38 cellular contexts compared by ENCODE assay signal in genomic region chr2:1833726-1834125, GRCh38.
"Had no signal": no experiment of that assay in that cellular context is flagged by ENCODE, and none has a peak within 500 bp of the region (broad histone marks: within the 10 kb centered on the region; RNA-seq: fewer than 3 reads in every experiment).

No MANE protein-coding gene starts in this region.

- H3K27ac Mint-ChIP-seq: activated B cell treated with CpG ODN at 0.5 μM for 24 hours; activated CD4-positive, alpha-beta memory T cell treated with anti-CD3 and anti-CD28 coated beads for 36 hours; activated naive CD4-positive, alpha-beta T cell treated with anti-CD3 and anti-CD28 coated beads, Interleukin-2, amount 50 U/mL, for 24 hours; activated naive CD8-positive, alpha-beta T cell treated with anti-CD3 and anti-CD28 coated beads, Interleukin-2, amount 10 ng/mL, durations not matched to agents 7 days and 5 days had no signal

- H3K4me1 Mint-ChIP-seq: activated B cell treated with CpG ODN at 0.5 μM for 24 hours; activated naive CD4-positive, alpha-beta T cell treated with anti-CD3 and anti-CD28 coated beads, Interleukin-2, amount 50 U/mL, for 24 hours; activated naive CD8-positive, alpha-beta T cell treated with anti-CD3 and anti-CD28 coated beads, Interleukin-2, amount 10 ng/mL, durations not matched to agents 7 days and 5 days had no signal

- H3K9me3 Mint-ChIP-seq: activated B cell treated with CpG ODN at 0.5 μM for 24 hours; activated CD4-positive, alpha-beta memory T cell treated with anti-CD3 and anti-CD28 coated beads for 36 hours; activated naive CD4-positive, alpha-beta T cell treated with anti-CD3 and anti-CD28 coated beads, Interleukin-2, amount 50 U/mL, for 24 hours; activated naive CD8-positive, alpha-beta T cell treated with anti-CD3 and anti-CD28 coated beads, Interleukin-2, amount 10 ng/mL, durations not matched to agents 7 days and 5 days had no signal

- H3K27me3 Mint-ChIP-seq: activated B cell treated with CpG ODN at 0.5 μM for 24 hours had no signal

- H3K27ac ChIP-seq: body of pancreas, breast epithelium, KMS-11, Peyer's patch, SJSA1, VCaP had no signal

- H3K4me3 Mint-ChIP-seq: activated B cell treated with CpG ODN at 0.5 μM for 24 hours; activated CD4-positive, alpha-beta memory T cell treated with anti-CD3 and anti-CD28 coated beads for 36 hours; activated naive CD4-positive, alpha-beta T cell treated with anti-CD3 and anti-CD28 coated beads, Interleukin-2, amount 50 U/mL, for 24 hours; activated naive CD8-positive, alpha-beta T cell treated with anti-CD3 and anti-CD28 coated beads, Interleukin-2, amount 10 ng/mL, durations not matched to agents 7 days and 5 days had no signal

- ATAC-seq: body of pancreas, PC-3 had no signal

- DNase-seq: activated B cell treated with CpG ODN at 0.5 μM for 24 hours; activated CD4-positive, alpha-beta memory T cell treated with anti-CD3 and anti-CD28 coated beads for 36 hours; activated CD4-positive, alpha-beta T cell treated with anti-CD3 and anti-CD28 coated beads for 4 hours; activated CD4-positive, alpha-beta T cell treated with anti-CD3 and anti-CD28 coated beads, Interleukin-2, amount 50 U/mL, for 1 hour; activated CD4-positive, CD25-positive, alpha-beta regulatory T cell treated with anti-CD3 and anti-CD28 coated beads, Interleukin-2, amount 50 U/mL, for 72 hours; activated CD8-positive, alpha-beta memory T cell treated with anti-CD3 and anti-CD28 coated beads, Interleukin-2, amount 50 U/mL, for 48 hours; activated effector memory CD4-positive, alpha-beta T cell treated with Interleukin-2 at 50 U/mL for 16 hours; activated naive CD4-positive, alpha-beta T cell; activated naive CD8-positive, alpha-beta T cell treated with anti-CD3 and anti-CD28 coated beads, Interleukin-2, amount 10 ng/mL, durations not matched to agents 7 days and 5 days; activated T-cell treated with anti-CD3 and anti-CD28 coated beads, Interleukin-2, amount 50 U/mL, for 48 hours; body of pancreas; caudate nucleus; MM.1S; MV-4-11; NCI-H1092; NCI-H1417; NCI-H146; NCI-H187; NCI-H2029 treated with DMSO at 0.1 percent for 48 hours; NCI-H2107; NCI-H2171; NCI-H510A; NCI-H526; NCI-H748 treated with DMSO at 0.1 percent for 48 hours; NK-92 treated with Interleukin-12 subunit alpha and Interleukin-12 subunit beta, amount 100 ng/mL, for 24 hours; PC-3; Peyer's patch; RPMI8226; SHP77 treated with DMSO at 0.1 percent for 48 hours; SK-N-SH; T-helper 1 cell; T-helper 2 cell; T-helper 9 cell had no signal

- H3K4me2 ChIP-seq: KMS-11, SK-N-SH had no signal

- H3K36me3 Mint-ChIP-seq: activated CD4-positive, alpha-beta memory T cell treated with anti-CD3 and anti-CD28 coated beads for 36 hours; activated naive CD4-positive, alpha-beta T cell treated with anti-CD3 and anti-CD28 coated beads, Interleukin-2, amount 50 U/mL, for 24 hours; activated naive CD8-positive, alpha-beta T cell treated with anti-CD3 and anti-CD28 coated beads, Interleukin-2, amount 10 ng/mL, durations not matched to agents 7 days and 5 days had no signal

- H3K4me3 ChIP-seq: body of pancreas, breast epithelium, Peyer's patch, SJSA1 had no signal

- H3K27me3 ChIP-seq: body of pancreas, breast epithelium, Peyer's patch, SJSA1 had no signal

- H3K4me1 ChIP-seq: Peyer's patch had no signal

- H3K9ac ChIP-seq: KMS-11, SK-N-SH had no signal
